27 cellular contexts compared by ENCODE assay signal in the genomic region with DNA sequence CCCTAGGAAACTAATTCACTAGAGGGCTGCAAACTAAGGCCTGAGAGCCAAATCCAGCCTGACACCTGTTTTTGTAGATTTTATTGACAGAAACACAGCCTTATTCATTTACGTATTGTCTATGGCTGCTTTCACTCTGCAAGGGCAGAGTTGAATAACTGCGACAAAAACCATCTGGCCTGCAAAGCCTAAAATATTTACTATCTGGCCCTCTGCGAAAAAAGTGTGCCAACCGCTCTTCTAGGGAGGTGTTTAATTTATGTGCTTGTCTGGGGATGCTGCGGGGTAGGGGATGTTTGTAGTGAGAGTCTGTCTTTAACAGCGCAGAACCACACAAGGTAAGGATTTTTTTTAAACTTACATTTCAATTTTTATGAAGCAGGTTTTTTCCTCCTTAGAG.
"Had no signal": no experiment of that assay in that cellular context is flagged by ENCODE, and none has a peak within 500 bp of the region (broad histone marks: within the 10 kb centered on the region; RNA-seq: fewer than 3 reads in every experiment).

No MANE protein-coding gene starts in this region.

- DNase-seq: Karpas-422, KBM-7, MM.1S, MV-4-11, NCI-H1092, NCI-H1105, NCI-H1417 treated with DMSO at 0.1 percent for 48 hours, NCI-H1436 treated with DMSO at 0.1 percent for 48 hours, NCI-H1694 treated with DMSO at 0.1 percent for 48 hours, NCI-H187 treated with DMSO at 0.1 percent for 48 hours, NCI-H2029, NCI-H2081, NCI-H2171 treated with DMSO at 0.1 percent for 48 hours, NCI-H2227 treated with DMSO at 0.1 percent for 48 hours, NCI-H345, NCI-H446, NCI-H510A treated with DMSO at 0.1 percent for 48 hours, NCI-H524 treated with DMSO at 0.1 percent for 48 hours, NCI-H526 treated with DMSO at 0.1 percent for 48 hours, NCI-H774, PC-9, SHP77, SIG-M5, SJCRH30 had no signal

- ATAC-seq: Panc1, Right ventricle myocardium inferior, SK-N-SH treated with all-trans-retinoic acid at 6 μM for 48 hours had no signal
